ENCODE assay signal across 8 cellular contexts in the genomic region with DNA sequence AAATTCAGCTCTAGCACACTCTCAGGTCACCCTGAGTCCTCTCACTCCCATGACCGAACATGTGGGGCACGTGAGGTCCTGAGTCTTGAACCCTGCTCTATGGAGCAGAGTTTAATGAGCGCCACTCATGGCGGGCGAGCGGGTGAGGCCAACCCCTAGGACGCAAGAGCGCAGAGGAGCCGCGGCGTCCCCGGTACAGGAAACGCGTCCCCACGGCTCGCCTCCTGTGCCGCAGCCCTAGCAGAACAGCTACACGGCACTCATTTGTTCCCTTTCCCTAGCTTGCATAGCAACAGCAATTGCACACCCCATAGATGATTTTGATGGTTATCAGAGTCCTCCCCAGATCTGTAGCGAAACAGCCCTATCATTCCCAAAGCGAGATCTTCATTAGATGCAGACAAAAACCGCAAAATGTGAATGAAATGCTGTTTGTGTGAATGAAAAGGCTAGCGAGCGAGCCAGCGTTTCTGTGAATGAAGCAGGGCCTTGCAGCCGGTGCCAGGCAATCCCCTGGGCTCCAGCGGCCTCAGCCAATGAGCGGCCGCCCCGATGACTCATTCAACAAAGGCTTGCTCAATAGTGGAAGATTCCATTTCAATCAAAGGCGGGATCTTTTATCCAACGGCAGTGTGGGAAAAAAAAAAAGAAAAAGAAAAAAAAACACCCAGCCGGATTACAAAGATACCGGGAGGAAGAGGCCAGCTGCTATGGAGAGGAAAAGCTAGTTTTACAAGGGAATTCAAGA. TPM values are rescaled to one million over a fixed set of nuclear protein-coding genes. Genes with fewer than 3 reads are reported as not detected.
A peak's percentile ranks its signal among the peaks of the same experiment; 100 is the strongest.
DNase-seq lines count a peak whose midpoint lies in the region; ATAC-seq and TF ChIP-seq lines count a peak whose summit lies in the region.

No MANE protein-coding gene starts in this region.

- peaks cover 21% of the 10 kb centered on the region for H3K4me1 Mint-ChIP-seq in activated naive CD4-positive, alpha-beta T cell treated with anti-CD3 and anti-CD28 coated beads, Interleukin-2, amount 10 ng/mL, durations not matched to agents 7 days and 5 days
- peaks cover 9 to 27% (median 19%) of the 10 kb centered on the region in 7 donors for H3K4me1 Mint-ChIP-seq in naive thymus-derived CD4-positive, alpha-beta T cell

- H3K9me2 ChIP-seq in OCI-LY7 (ENCODE audit: insufficient read depth, low read length): no peaks in the 10 kb centered on the region

- H2AFZ ChIP-seq in OCI-LY7 (ENCODE audit: low read length): no peak overlapping the region

- TF ChIP-seq CTCF in OCI-LY7 (conservative IDR thresholded peaks at IDR 0.05; ENCODE audit: low read length): no peak

- H3K4me1 ChIP-seq in HUES48 (ENCODE audit: control insufficient read depth, insufficient read depth, low read length) (peaks cover 39% of the 10 kb centered on the region), subcutaneous abdominal adipose tissue (ENCODE audit: control insufficient read depth in 5 of 5, insufficient read depth in 5 of 5, low read length in 5 of 5) (peaks cover 12 to 36% (median 31%) of the 10 kb centered on the region in 5 donors), OCI-LY7 (ENCODE audit: insufficient read depth, low read length, poor library complexity, severe bottlenecking) (no peaks in the 10 kb centered on the region)
- peaks cover 0 to 12% of the 10 kb centered on the region in 2 donors for H3K4me1 ChIP-seq in naive thymus-derived CD4-positive, alpha-beta T cell (ENCODE audit: control insufficient read depth in 2 of 2, insufficient read depth in 2 of 2, low read length in 2 of 2)

- peak; percentile 53 for ATAC-seq in naive thymus-derived CD4-positive, alpha-beta T cell

- DNase-seq in Caki2 (ENCODE audit: low read depth) (peak; percentile 93), NOMO-1 treated with dmso at 0.1 percent for 144 hours (lab: John Stamatoyannopoulos, UW; ENCODE audit: unreplicated experiment) (peak; percentile 5), foreskin melanocyte (peak; percentile 92), OCI-LY7 (ENCODE audit: low spot score) (no peak)
- DNase-seq in activated naive CD4-positive, alpha-beta T cell treated with anti-CD3 and anti-CD28 coated beads, Interleukin-2, amount 10 ng/mL, durations not matched to agents 7 days and 5 days: peak; percentile 48
- peak in 4 of 9 donors; percentile 7 to 32 (median 11) for DNase-seq in naive thymus-derived CD4-positive, alpha-beta T cell

- peaks cover 51% of the 10 kb centered on the region for H3K27me3 ChIP-seq in HUES48 (ENCODE audit: control insufficient read depth, insufficient read depth, low read length)
- H3K27me3 ChIP-seq in naive thymus-derived CD4-positive, alpha-beta T cell (ENCODE audit: control insufficient read depth in 2 of 2, insufficient read depth in 2 of 2, low read length in 2 of 2): peaks cover 3 to 6% of the 10 kb centered on the region in 2 donors
- peaks cover 21 to 36% (median 23%) of the 10 kb centered on the region in 5 donors for H3K27me3 ChIP-seq in subcutaneous abdominal adipose tissue (ENCODE audit: control insufficient read depth in 5 of 5, insufficient read depth in 4 of 5, low read length in 5 of 5)

- no peak overlapping the region for H3K4me2 ChIP-seq in OCI-LY7 (ENCODE audit: low read length)

- intact Hi-C loops in naive thymus-derived CD4-positive, alpha-beta T cell (cut with micrococcal nuclease): loop anchor here in 1 of 2 donors (5.0 kb wide), 1 partner anchor 97 kb away; no protein-coding TSS in a partner anchor
- intact Hi-C loops in OCI-LY7 (cut with micrococcal nuclease; ENCODE audit: unreplicated experiment): no loop called here

- H3K27ac ChIP-seq in HUES48 (ENCODE audit: low read depth, low read length) (peak overlapping the region; percentile 73), subcutaneous abdominal adipose tissue (ENCODE audit: low read depth, low read length) (peak overlapping the region; percentile 60), OCI-LY7 (ENCODE audit: low read depth, low read length, poor library complexity, severe bottlenecking) (no peak overlapping the region)
- no peak overlapping the region for H3K27ac ChIP-seq in naive thymus-derived CD4-positive, alpha-beta T cell (ENCODE audit: low read depth, low read length)

- H3K36me3 ChIP-seq in HUES48 (ENCODE audit: control insufficient read depth, insufficient read depth, low read length) (no peaks in the 10 kb centered on the region), subcutaneous abdominal adipose tissue (ENCODE audit: control insufficient read depth in 5 of 5, insufficient read depth in 5 of 5, low read length in 5 of 5) (no peaks in the 10 kb centered on the region), OCI-LY7 (ENCODE audit: insufficient read depth, low read length) (no peaks in the 10 kb centered on the region)
- H3K36me3 ChIP-seq in naive thymus-derived CD4-positive, alpha-beta T cell (ENCODE audit: control insufficient read depth in 2 of 3, insufficient read depth in 3 of 3, low read length in 3 of 3): no peaks in the 10 kb centered on the region

- no TSS peak for BruUV-seq in OCI-LY7 (replicated peaks; lab: Mats Ljungman, UMichigan)

- CTCF ChIA-PET in activated naive CD4-positive, alpha-beta T cell treated with anti-CD3 and anti-CD28 coated beads, Interleukin-2, amount 10 ng/mL, durations not matched to agents 7 days and 5 days (lab: Charles Lee): interaction anchor here (2.3 kb wide), 1 partner anchor 98 kb away, joined by 10 read pairs; no protein-coding TSS in a partner anchor
- CTCF ChIA-PET in naive thymus-derived CD4-positive, alpha-beta T cell (lab: Charles Lee): interaction anchor here (0.6 to 0.8 kb wide), 2 partner anchors 8 to 856 kb away, joined by 3 read pairs; no protein-coding TSS in a partner anchor
- CTCF ChIA-PET in OCI-LY7 (lab: Charles Lee; ENCODE audit: unreplicated experiment): no interaction called here

- peaks cover 88% of the 10 kb centered on the region for H3K27me3 Mint-ChIP-seq in activated naive CD4-positive, alpha-beta T cell treated with anti-CD3 and anti-CD28 coated beads, Interleukin-2, amount 10 ng/mL, durations not matched to agents 7 days and 5 days
- peaks cover 49 to 73% (median 65%) of the 10 kb centered on the region in 5 donors for H3K27me3 Mint-ChIP-seq in naive thymus-derived CD4-positive, alpha-beta T cell

- no peaks in the 10 kb centered on the region for H4K20me1 ChIP-seq in OCI-LY7 (ENCODE audit: insufficient read depth, low read length)

- H3K9me3 ChIP-seq in HUES48 (ENCODE audit: control insufficient read depth, insufficient read depth, low read length) (no peaks in the 10 kb centered on the region), subcutaneous abdominal adipose tissue (ENCODE audit: control insufficient read depth in 5 of 5, low read length in 5 of 5) (no peaks in the 10 kb centered on the region), OCI-LY7 (ENCODE audit: low read length) (no peaks in the 10 kb centered on the region)
- H3K9me3 ChIP-seq in naive thymus-derived CD4-positive, alpha-beta T cell (ENCODE audit: control insufficient read depth in 2 of 3, low read length in 3 of 3): no peaks in the 10 kb centered on the region

- in situ Hi-C loops in Caki2 (cut with HindIII; ENCODE audit: low pct_unique_long_range_greater_than_20kb, low sequenced_read_pairs): no loop called here

- POLR2A ChIA-PET in naive thymus-derived CD4-positive, alpha-beta T cell (lab: Charles Lee): no interaction called here
- POLR2A ChIA-PET in OCI-LY7 (lab: Charles Lee): no interaction called here

- H3K9me3 Mint-ChIP-seq in activated naive CD4-positive, alpha-beta T cell treated with anti-CD3 and anti-CD28 coated beads, Interleukin-2, amount 10 ng/mL, durations not matched to agents 7 days and 5 days: no peaks in the 10 kb centered on the region
- peaks cover 0 to 7% (median 0%) of the 10 kb centered on the region in 11 donors for H3K9me3 Mint-ChIP-seq in naive thymus-derived CD4-positive, alpha-beta T cell

- no peaks in the 10 kb centered on the region for H3K79me2 ChIP-seq in OCI-LY7 (ENCODE audit: insufficient read depth, low read depth, low read length)

- peaks cover 1% of the 10 kb centered on the region for H3K36me3 Mint-ChIP-seq in activated naive CD4-positive, alpha-beta T cell treated with anti-CD3 and anti-CD28 coated beads, Interleukin-2, amount 10 ng/mL, durations not matched to agents 7 days and 5 days
- peaks cover 0 to 8% (median 2%) of the 10 kb centered on the region in 5 donors for H3K36me3 Mint-ChIP-seq in naive thymus-derived CD4-positive, alpha-beta T cell

- peak overlapping the region; percentile 35 for H3K4me3 Mint-ChIP-seq in activated naive CD4-positive, alpha-beta T cell treated with anti-CD3 and anti-CD28 coated beads, Interleukin-2, amount 10 ng/mL, durations not matched to agents 7 days and 5 days
- peak overlapping the region; percentile 12 to 83 (median 64) for H3K4me3 Mint-ChIP-seq in naive thymus-derived CD4-positive, alpha-beta T cell

- H3K27ac Mint-ChIP-seq in activated naive CD4-positive, alpha-beta T cell treated with anti-CD3 and anti-CD28 coated beads, Interleukin-2, amount 10 ng/mL, durations not matched to agents 7 days and 5 days: no peak overlapping the region
- no peak overlapping the region for H3K27ac Mint-ChIP-seq in naive thymus-derived CD4-positive, alpha-beta T cell

- H3K9ac ChIP-seq in HUES48 (ENCODE audit: low read depth, low read length) (peak overlapping the region; percentile 10; the same call in 1 of the 2 replicates), subcutaneous abdominal adipose tissue (ENCODE audit: low read length in 5 of 5) (peak overlapping the region in 3 of 5 donors; percentile 33 to 71 (median 49))

- H3K4me3 ChIP-seq in HUES48 (ENCODE audit: low read depth, low read length): peak overlapping the region; percentile 61
- peak overlapping the region; percentile 35 for H3K4me3 ChIP-seq in naive thymus-derived CD4-positive, alpha-beta T cell (ENCODE audit: low read length)
- peak overlapping the region; percentile 51 to 60 (median 55) for H3K4me3 ChIP-seq in subcutaneous abdominal adipose tissue (ENCODE audit: low read depth in 1 of 5, low read length in 5 of 5)
- H3K4me3 ChIP-seq in OCI-LY7 (ENCODE audit: low read depth, low read length, poor library complexity, severe bottlenecking): no peak overlapping the region

RNA-seq across cellular contexts. Expression of a gene that starts 1.5 kb away (rescaled TPM):
- total RNA-seq in Caki2 (2014; rRNA removed; shearing (Covaris generic); ENCODE audit: low replicate concordance): 0.09 and 1.0 TPM in 2 replicates
- under 1 TPM in 4 of 5 experiments, not detected in 1; 0.02 to 0.11 (median 0.07) TPM for total RNA-seq in naive thymus-derived CD4-positive, alpha-beta T cell
- not detected for polyA plus RNA-seq in naive thymus-derived CD4-positive, alpha-beta T cell
- total RNA-seq in OCI-LY7 (2014; rRNA removed; shearing (Covaris generic)): 0.03 TPM in 1 of 2 replicates, not detected in the other
- total RNA-seq in OCI-LY7 (2022): not detected in 2 replicates

Comparison
In these comparisons a context has a peak if more than half of its experiments do, and no peak if none do; other contexts are left out.
1. H3K27ac ChIP-seq: peak in HUES48 (single experiment) and subcutaneous abdominal adipose tissue (single experiment); none in naive thymus-derived CD4-positive, alpha-beta T cell (single experiment) and OCI-LY7 (single experiment).